In the genomic region with DNA sequence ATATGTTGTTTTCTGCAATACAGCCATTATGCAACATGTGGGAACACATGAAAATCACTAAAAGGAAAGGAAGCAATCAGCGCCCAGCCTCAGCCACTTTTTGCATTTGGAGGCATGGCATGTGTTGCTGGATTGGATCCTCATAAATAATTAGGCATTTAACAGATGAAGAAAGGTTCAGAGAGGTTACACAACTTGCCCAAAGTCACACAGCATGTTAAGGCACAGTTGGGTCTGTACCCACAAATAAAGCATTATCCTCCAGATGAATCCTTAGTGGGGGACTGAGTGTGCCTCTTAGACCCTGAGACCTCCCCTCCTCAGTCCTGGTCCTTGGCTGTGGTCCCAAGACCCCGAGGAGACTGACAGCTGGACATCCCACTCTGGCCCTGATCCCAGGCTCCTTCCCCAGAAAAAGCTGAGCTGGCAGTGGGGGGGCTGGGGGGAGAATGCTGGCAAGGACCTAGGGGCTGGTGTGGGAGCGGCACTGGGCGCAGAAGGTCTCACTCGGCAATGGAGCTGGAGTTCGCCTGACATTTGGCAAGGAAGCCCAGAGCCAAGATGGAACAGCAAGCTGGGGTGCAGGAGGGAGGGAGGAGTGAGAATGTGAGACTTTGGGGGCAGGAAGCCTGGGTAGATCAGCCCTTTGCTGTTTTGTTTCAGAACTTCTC, we compare ENCODE assay signal across 8 cellular contexts. TPM values are rescaled to one million over a fixed set of nuclear protein-coding genes. Genes with fewer than 3 reads are reported as not detected.
DNase-seq lines count a peak whose midpoint lies in the region; ATAC-seq and TF ChIP-seq lines count a peak whose summit lies in the region.

No MANE protein-coding gene starts in this region.

- H3K36me3 ChIP-seq in left lung = no peaks in the 10 kb centered on the region
- no peaks in the 10 kb centered on the region for H3K36me3 ChIP-seq in thoracic aorta

- DNase-seq in activated T-cell treated with anti-CD3 and anti-CD28 coated beads, Interleukin-2, amount 50 U/mL, for 24 hours = no peak
- no peak for DNase-seq in activated T-cell treated with anti-CD3 and anti-CD28 coated beads, Interleukin-2, amount 50 U/mL, for 48 hours
- no peak for DNase-seq in activated T-helper 1 cell treated with anti-CD3 and anti-CD28 coated beads, Interleukin-12 subunit alpha, Interleukin-12 subunit beta, Interleukin-2, Interleukin-4 antibody, amounts not matched to agents 30 ng/mL and 10 ng/mL and 1 ng/mL, durations not matched to agents 14 hours and 24 hours and 36 hours (ENCODE audit: low spot score)
- no peak for DNase-seq in left lung
- DNase-seq in thoracic aorta (ENCODE audit: low spot score) = no peak
- DNase-seq in SKM-1 treated with dmso at 0.1 percent for 144 hours (lab: John Stamatoyannopoulos, UW; ENCODE audit: unreplicated experiment) = no peak
- no peak for DNase-seq in GDM1 (lab: John Stamatoyannopoulos, UW)

- peaks cover 71% of the 10 kb centered on the region for H3K36me3 Mint-ChIP-seq in activated T-cell treated with anti-CD3 and anti-CD28 coated beads, Interleukin-2, amount 50 U/mL, for 24 hours (ENCODE audit: low read depth)
- H3K36me3 Mint-ChIP-seq in activated T-helper 1 cell treated with anti-CD3 and anti-CD28 coated beads, Interleukin-12 subunit alpha, Interleukin-12 subunit beta, Interleukin-2, Interleukin-4 antibody, amounts not matched to agents 30 ng/mL and 10 ng/mL and 1 ng/mL, durations not matched to agents 14 hours and 24 hours and 36 hours (ENCODE audit: low read depth) = peaks cover 38% of the 10 kb centered on the region

- ATAC-seq in left lung = no peak
- ATAC-seq in thoracic aorta (ENCODE audit: insufficient number of reproducible peaks, low FRiP score, low read depth) = no peak
- no peak for ATAC-seq in GM18505 (IDR thresholded peaks at IDR 0.05; ENCODE audit: unreplicated experiment)

- H3K4me3 ChIP-seq in left lung (no peak overlapping the region), thoracic aorta (no peak overlapping the region)

- TF ChIP-seq POLR2A in GM18505 (IDR thresholded peaks at IDR 0.05; ENCODE audit: borderline replicate concordance, extremely low read depth, insufficient read depth, insufficient read length) = no peak

- H3K27me3 ChIP-seq in left lung (no peaks in the 10 kb centered on the region), thoracic aorta (replicated peaks; ENCODE audit: insufficient read depth) (no peaks in the 10 kb centered on the region)

- peak overlapping the region; percentile 83 for H3K27ac Mint-ChIP-seq in activated T-cell treated with anti-CD3 and anti-CD28 coated beads, Interleukin-2, amount 50 U/mL, for 24 hours
- peak overlapping the region; percentile 65 for H3K27ac Mint-ChIP-seq in activated T-helper 1 cell treated with anti-CD3 and anti-CD28 coated beads, Interleukin-12 subunit alpha, Interleukin-12 subunit beta, Interleukin-2, Interleukin-4 antibody, amounts not matched to agents 30 ng/mL and 10 ng/mL and 1 ng/mL, durations not matched to agents 14 hours and 24 hours and 36 hours

- H3K9me3 ChIP-seq in left lung (no peaks in the 10 kb centered on the region), thoracic aorta (no peaks in the 10 kb centered on the region)

- H3K27ac ChIP-seq in left lung = peak overlapping the region; percentile 14 to 20
- peak overlapping the region; percentile 71 to 84 for H3K27ac ChIP-seq in thoracic aorta

- intact Hi-C loops in activated T-helper 1 cell treated with anti-CD3 and anti-CD28 coated beads, Interleukin-12 subunit alpha, Interleukin-12 subunit beta, Interleukin-2, Interleukin-4 antibody, amounts not matched to agents 30 ng/mL and 10 ng/mL and 1 ng/mL, durations not matched to agents 14 hours and 24 hours and 36 hours (cut with micrococcal nuclease) = loop anchor here (5.0 kb wide), 2 partner anchors 237 to 563 kb away; partner anchors contain the start of gene COL27A1
- intact Hi-C loops in left lung (cut with DNase I) = no loop called here

- H3K4me1 ChIP-seq in left lung (peaks cover 11 to 86% of the 10 kb centered on the region in 2 donors), thoracic aorta (ENCODE audit: control insufficient read depth in 1 of 2, low read depth in 2 of 2) (peaks cover 24 to 74% of the 10 kb centered on the region in 2 donors)

- H3K4me3 Mint-ChIP-seq in activated T-cell treated with anti-CD3 and anti-CD28 coated beads, Interleukin-2, amount 50 U/mL, for 24 hours = peak overlapping the region; percentile 44
- peak overlapping the region; percentile 61 for H3K4me3 Mint-ChIP-seq in activated T-helper 1 cell treated with anti-CD3 and anti-CD28 coated beads, Interleukin-12 subunit alpha, Interleukin-12 subunit beta, Interleukin-2, Interleukin-4 antibody, amounts not matched to agents 30 ng/mL and 10 ng/mL and 1 ng/mL, durations not matched to agents 14 hours and 24 hours and 36 hours

- no peaks in the 10 kb centered on the region for H3K9me3 Mint-ChIP-seq in activated T-cell treated with anti-CD3 and anti-CD28 coated beads, Interleukin-2, amount 50 U/mL, for 24 hours
- no peaks in the 10 kb centered on the region for H3K9me3 Mint-ChIP-seq in activated T-helper 1 cell treated with anti-CD3 and anti-CD28 coated beads, Interleukin-12 subunit alpha, Interleukin-12 subunit beta, Interleukin-2, Interleukin-4 antibody, amounts not matched to agents 30 ng/mL and 10 ng/mL and 1 ng/mL, durations not matched to agents 14 hours and 24 hours and 36 hours

- TF ChIP-seq CTCF in left lung (IDR thresholded peaks at IDR 0.05) (no peak), thoracic aorta (IDR thresholded peaks at IDR 0.05) (no peak)

- peaks cover 77% of the 10 kb centered on the region for H3K4me1 Mint-ChIP-seq in activated T-cell treated with anti-CD3 and anti-CD28 coated beads, Interleukin-2, amount 50 U/mL, for 24 hours (ENCODE audit: low read depth)
- peaks cover 72% of the 10 kb centered on the region for H3K4me1 Mint-ChIP-seq in activated T-helper 1 cell treated with anti-CD3 and anti-CD28 coated beads, Interleukin-12 subunit alpha, Interleukin-12 subunit beta, Interleukin-2, Interleukin-4 antibody, amounts not matched to agents 30 ng/mL and 10 ng/mL and 1 ng/mL, durations not matched to agents 14 hours and 24 hours and 36 hours (ENCODE audit: low read depth)

- no peaks in the 10 kb centered on the region for H3K27me3 Mint-ChIP-seq in activated T-cell treated with anti-CD3 and anti-CD28 coated beads, Interleukin-2, amount 50 U/mL, for 24 hours
- no peaks in the 10 kb centered on the region for H3K27me3 Mint-ChIP-seq in activated T-helper 1 cell treated with anti-CD3 and anti-CD28 coated beads, Interleukin-12 subunit alpha, Interleukin-12 subunit beta, Interleukin-2, Interleukin-4 antibody, amounts not matched to agents 30 ng/mL and 10 ng/mL and 1 ng/mL, durations not matched to agents 14 hours and 24 hours and 36 hours (ENCODE audit: insufficient read depth)

RNA-seq across cellular contexts. Expression of gene AKNA, which starts 6.9 kb away (rescaled TPM):
- total RNA-seq in activated T-helper 1 cell treated with anti-CD3 and anti-CD28 coated beads, Interleukin-12 subunit alpha, Interleukin-12 subunit beta, Interleukin-2, Interleukin-4 antibody, amounts not matched to agents 30 ng/mL and 10 ng/mL and 1 ng/mL, durations not matched to agents 14 hours and 24 hours and 36 hours = 178 and 182 TPM in 2 replicates
- 10 to 100 TPM; 25.1 to 55.3 TPM for total RNA-seq in left lung
- 10 to 100 TPM; 34.8 to 68.5 TPM for total RNA-seq in thoracic aorta
